Comparison of ENCODE assay signal across 8 cellular contexts in the genomic region with DNA sequence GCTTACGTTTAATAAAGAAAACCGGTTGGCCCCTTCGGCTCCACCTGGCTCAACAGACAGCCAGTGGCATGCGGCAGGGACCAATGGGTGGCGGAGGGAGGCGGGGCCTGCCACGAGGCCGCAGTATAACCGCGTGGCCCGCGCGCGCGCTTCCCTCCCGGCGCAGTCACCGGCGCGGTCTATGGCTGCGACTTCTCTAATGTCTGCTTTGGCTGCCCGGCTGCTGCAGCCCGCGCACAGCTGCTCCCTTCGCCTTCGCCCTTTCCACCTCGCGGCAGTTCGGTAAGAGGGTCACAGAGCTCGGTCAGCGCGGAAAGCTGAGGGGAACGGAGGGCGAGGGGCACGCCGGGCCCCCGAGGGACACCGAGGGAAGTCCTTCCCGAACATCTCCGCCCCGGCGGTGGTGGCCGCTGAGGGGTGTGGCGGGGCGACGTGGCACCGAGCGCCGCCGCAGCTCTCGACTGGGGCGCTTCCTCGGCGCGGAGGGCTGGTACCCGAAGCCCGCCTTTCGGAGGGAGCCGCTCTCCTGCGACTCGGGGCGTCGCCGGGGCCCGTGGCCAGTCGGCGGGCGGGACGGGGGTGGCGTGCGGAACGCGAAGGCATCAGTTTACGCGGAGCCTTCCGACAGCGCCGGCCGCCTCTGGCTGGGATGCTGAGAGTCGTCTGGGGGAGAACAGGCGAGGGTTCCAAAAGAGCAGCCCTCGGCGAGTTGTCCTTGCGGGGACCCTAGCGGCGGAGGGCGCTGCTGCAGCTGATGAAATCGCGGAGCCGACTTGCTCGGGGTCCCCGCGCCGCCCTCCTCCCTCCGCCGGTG. TPM values are rescaled to one million over a fixed set of nuclear protein-coding genes. Genes with fewer than 3 reads are reported as not detected.
A peak's percentile ranks its signal among the peaks of the same experiment; 100 is the strongest.
DNase-seq lines count a peak whose midpoint lies in the region; ATAC-seq and TF ChIP-seq lines count a peak whose summit lies in the region.

A gene (plus strand): TSS at position 155 of the 814 bp plus-strand sequence. CDS start 27 bp downstream, at position 182.

- WGBS in adrenal gland, 4 donors: 0 to 1% (median 1%) methylated on average over 11 to 96 of the region's 96 CpGs
- under 1% methylated on average over 89 of the region's 96 CpGs for WGBS in prostate gland
- under 1% methylated on average over 96 of the region's 96 CpGs for WGBS in urinary bladder

- intact Hi-C loops in adrenal gland (cut with DNase I) (no loop called here), left cardiac atrium (cut with DNase I) (no loop called here), prostate gland (cut with DNase I) (no loop called here)

- peaks cover 14 to 35% of the 10 kb centered on the region in 2 donors for H3K4me1 ChIP-seq in adrenal gland (replicated peaks in 1 of 2)
- H3K4me1 ChIP-seq in prostate gland (replicated peaks): peaks cover 4% of the 10 kb centered on the region
- no peaks in the 10 kb centered on the region for H3K4me1 ChIP-seq in urinary bladder (ENCODE audit: insufficient read depth)

- H3K4me3 ChIP-seq in adrenal gland (peak within 1 kb of the TSS; percentile 7 to 65 (median 60)), prostate gland (peak within 1 kb of the TSS; percentile 55 to 82), urinary bladder (ENCODE audit: low read depth, low read length) (peak within 1 kb of the TSS; percentile 54)

- TF ChIP-seq POLR2A in adrenal gland (IDR thresholded peaks at IDR 0.05): peak; percentile 39 to 51
- TF ChIP-seq POLR2A in prostate gland (IDR thresholded peaks at IDR 0.05): no peak

- ATAC-seq in HG02870 (IDR thresholded peaks at IDR 0.05; ENCODE audit: unreplicated experiment) (peak; percentile 77), left cardiac atrium (peak; percentile 95 to 98)

- TF ChIP-seq CTCF in GM13976 (IDR thresholded peaks at IDR 0.05; ENCODE audit: borderline replicate concordance, control extremely low read depth, extremely low read depth, insufficient read depth, missing control alignments) (peak; percentile 82), adrenal gland (IDR thresholded peaks at IDR 0.05) (peak; percentile 49 to 82 (median 66)), prostate gland (IDR thresholded peaks at IDR 0.05) (peak; percentile 45 to 81 (median 64))

- no peaks in the 10 kb centered on the region for H3K27me3 ChIP-seq in adrenal gland
- no peaks in the 10 kb centered on the region for H3K27me3 ChIP-seq in prostate gland (replicated peaks; ENCODE audit: insufficient read depth)

- in situ Hi-C loops in GM13976 (cut with MboI; ENCODE audit: low sequenced_read_pairs, unreplicated experiment): no loop called here

- H3K36me3 ChIP-seq in adrenal gland (replicated peaks in 1 of 2) (no peaks in the 10 kb centered on the region), prostate gland (no peaks in the 10 kb centered on the region), urinary bladder (ENCODE audit: insufficient read depth) (no peaks in the 10 kb centered on the region)

- H3K27ac ChIP-seq in adrenal gland (peak within 1 kb of the TSS in 4 of 5 donors; percentile 61 to 92 (median 82)), prostate gland (peak within 1 kb of the TSS; percentile 87 to 89), urinary bladder (ENCODE audit: low read depth) (peak within 1 kb of the TSS; percentile 69)

- DNase-seq in GM13976 (ENCODE audit: low spot score) (peak; percentile 95), NCI-H146 (lab: John Stamatoyannopoulos, UW) (peak; percentile 99), T-helper 1 cell (peak; percentile 71 to 98 (median 82)), adrenal gland (peak; percentile 80 to 97 (median 92)), left cardiac atrium (peak; percentile 93), prostate gland (ENCODE audit: low spot score) (peak; percentile 90)

- H3K9me3 ChIP-seq in adrenal gland (replicated peaks in 1 of 3) (no peaks in the 10 kb centered on the region), prostate gland (no peaks in the 10 kb centered on the region)

RNA-seq across cellular contexts. Expression of the gene that starts here (rescaled TPM):
- 10 to 100 TPM in 5 of 8 donors, 1 to 10 TPM in 3; 1.6 to 24.9 (median 13.5) TPM for total RNA-seq in adrenal gland
- polyA plus RNA-seq in adrenal gland: 10 to 100 TPM in 2 of 3 donors, 1 to 10 TPM in 1; 6.0 to 19.8 (median 12.8) TPM
- 10 to 100 TPM; 21.8 to 33.0 TPM for total RNA-seq in left cardiac atrium
- 10 to 100 TPM; 16.9 to 25.6 TPM for total RNA-seq in prostate gland
- 58.3 TPM for total RNA-seq in urinary bladder
- polyA plus RNA-seq in urinary bladder: 71.6 TPM

Comparison
In these comparisons a context has a peak if more than half of its experiments do, and no peak if none do; other contexts are left out.
1. Peak in every context shown above with its lines: DNase-seq, ATAC-seq, H3K4me3 ChIP-seq and H3K27ac ChIP-seq.